ENCODE assay signal across 12 cellular contexts in the genomic region with DNA sequence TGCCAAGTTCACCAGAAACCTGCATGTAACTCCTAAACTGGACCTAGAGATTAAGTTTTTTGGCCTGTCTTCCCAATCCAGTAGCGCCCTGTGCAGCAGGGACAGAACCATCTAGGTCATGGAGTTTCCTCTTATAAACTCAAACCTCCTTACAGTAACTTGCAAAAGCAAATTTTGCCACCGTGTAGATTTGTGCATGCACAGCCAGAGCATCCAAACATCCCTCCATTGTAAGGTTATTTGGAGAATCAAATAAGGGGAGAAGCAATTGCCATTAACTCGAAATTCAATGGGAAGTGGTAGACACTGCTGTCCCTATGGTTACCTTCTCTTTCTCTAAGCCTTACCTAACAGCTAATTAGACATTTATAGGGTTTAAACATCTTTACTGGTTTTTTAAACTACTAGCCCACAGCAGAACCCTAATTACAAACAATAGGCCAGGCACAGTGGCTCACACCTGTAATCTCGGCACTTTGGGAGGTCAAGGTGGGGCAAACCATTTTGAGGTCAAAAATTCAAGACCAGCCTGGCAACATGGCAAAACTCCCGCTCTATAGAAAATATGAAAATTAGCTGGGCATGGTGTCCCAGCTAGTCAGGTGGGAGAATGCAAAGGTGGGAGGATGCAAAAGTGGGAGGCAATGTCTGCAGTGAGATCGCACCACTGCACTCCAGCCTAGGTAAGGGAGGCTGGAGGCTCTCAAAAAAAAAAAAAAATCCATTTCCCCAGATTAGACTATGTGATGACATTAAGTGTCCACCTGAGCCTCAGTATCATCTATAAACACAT. TPM values are rescaled to one million over a fixed set of nuclear protein-coding genes. Genes with fewer than 3 reads are reported as not detected.
DNase-seq lines count a peak whose midpoint lies in the region; ATAC-seq and TF ChIP-seq lines count a peak whose summit lies in the region.
"Had no signal": no experiment of that assay in that cellular context is flagged by ENCODE, and none has a peak within 500 bp of the region (broad histone marks: within the 10 kb centered on the region; RNA-seq: fewer than 3 reads in every experiment).

No MANE protein-coding gene starts in this region.

- no TSS peak for BruUV-seq in PC-9 (replicated peaks; lab: Mats Ljungman, UMichigan)

- H3K36me3 Mint-ChIP-seq in CD14-positive monocyte: peaks cover 65 to 70% of the 10 kb centered on the region in 2 donors
- peaks cover 85% of the 10 kb centered on the region for H3K36me3 Mint-ChIP-seq in effector memory CD8-positive, alpha-beta T cell (ENCODE audit: insufficient read depth)

- 59 to 61% methylated on average over 5 to 6 of the region's 6 CpGs for WGBS in transverse colon (ENCODE audit: low coverage in 1 of 2), 2 donors

- peaks cover 37% of the 10 kb centered on the region for H3K79me2 ChIP-seq in PC-9 (ENCODE audit: low read depth)

- no peak for TF ChIP-seq EP300 in transverse colon (IDR thresholded peaks at IDR 0.05; ENCODE audit: low read depth)

- in situ Hi-C loops in transverse colon (cut with MboI; ENCODE audit: low pct_ligation_motif_present in 1 of 4, low pct_unique_long_range_greater_than_20kb in 1 of 4, low sequenced_read_pairs in 3 of 4): no loop called here

- peaks cover 0 to 5% (median 0%) of the 10 kb centered on the region in 7 donors for H3K9me3 Mint-ChIP-seq in CD14-positive monocyte
- no peaks in the 10 kb centered on the region for H3K9me3 Mint-ChIP-seq in effector memory CD8-positive, alpha-beta T cell

- H3K36me3 ChIP-seq in PC-9 (ENCODE audit: low read depth) (peaks cover 45% of the 10 kb centered on the region), transverse colon (peaks cover 0 to 57% (median 24%) of the 10 kb centered on the region in 4 donors)

- peak overlapping the region; percentile 36; the same call in 1 of the 2 replicates for H3K27ac ChIP-seq in PC-9
- peak overlapping the region in 2 of 4 donors; percentile 14 to 23 for H3K27ac ChIP-seq in transverse colon

- H3K27me3 ChIP-seq in PC-9 (ENCODE audit: insufficient read depth, low read depth) (no peaks in the 10 kb centered on the region), transverse colon (no peaks in the 10 kb centered on the region)

- intact Hi-C loops in CD14-positive monocyte (cut with micrococcal nuclease) (loop anchor here in 1 of 2 donors (10.0 kb wide), 1 partner anchor 261 kb away; no protein-coding TSS in a partner anchor), PC-9 (cut with micrococcal nuclease; ENCODE audit: unreplicated experiment) (loop anchor here (10.0 kb wide), 1 partner anchor 261 kb away; no protein-coding TSS in a partner anchor), transverse colon (cut with DNase I; ENCODE audit: low total_unique reads) (no loop called here)

- TF ChIP-seq CTCF in CD14-positive monocyte (IDR thresholded peaks at IDR 0.05): no peak
- TF ChIP-seq CTCF in PC-9 (conservative IDR thresholded peaks at IDR 0.05): no peak; the same call in 1 of the 2 replicates
- no peak for TF ChIP-seq CTCF in transverse colon (IDR thresholded peaks at IDR 0.05)

- H3F3A ChIP-seq in PC-9 (ENCODE audit: insufficient read depth, low read depth): peaks cover 72% of the 10 kb centered on the region

- peaks cover 0 to 2% (median 0%) of the 10 kb centered on the region in 3 donors for H3K27me3 Mint-ChIP-seq in CD14-positive monocyte (ENCODE audit: low read depth in 3 of 3)
- H3K27me3 Mint-ChIP-seq in effector memory CD8-positive, alpha-beta T cell: no peaks in the 10 kb centered on the region

- H3K9me3 ChIP-seq in PC-9 (ENCODE audit: insufficient read depth, low read depth): no peaks in the 10 kb centered on the region
- no peaks in the 10 kb centered on the region for H3K9me3 ChIP-seq in transverse colon

- H3K4me3 ChIP-seq in PC-9 (no peak overlapping the region), transverse colon (no peak overlapping the region)
- H3K4me3 ChIP-seq: lung had no signal

- CTCF ChIA-PET in PC-9 (lab: Charles Lee): interaction anchor here (0.6 to 2.0 kb wide), 6 partner anchors 18 to 284 kb away, joined by 3 to 8 read pairs (median 6); no protein-coding TSS in a partner anchor

- ATAC-seq in effector memory CD8-positive, alpha-beta T cell (replicated peaks): no peak

- H3K27ac Mint-ChIP-seq in CD14-positive monocyte: peak overlapping the region in 4 of 7 donors; percentile 3 to 72 (median 55)
- H3K27ac Mint-ChIP-seq in effector memory CD8-positive, alpha-beta T cell: peak overlapping the region; percentile 44 to 99

- DNase-seq in CD14-positive monocyte (ENCODE audit: low spot score) (no peak), EL (peak; percentile 39), PC-9 (no peak), pons (ENCODE audit: low spot score) (no peak), NOMO-1 treated with DMSO at 0.1 percent for 48 hours (lab: John Stamatoyannopoulos, UW; ENCODE audit: unreplicated experiment) (no peak), transverse colon (no peak)
- DNase-seq in effector memory CD8-positive, alpha-beta T cell: no peak
- no peak for DNase-seq in effector CD8-positive, alpha-beta T cell (lab: John Stamatoyannopoulos, UW)
- DNase-seq: NCI-H2029, substantia nigra, T1000 had no signal

- POLR2A ChIA-PET in PC-9 (lab: Charles Lee; ENCODE audit: unreplicated experiment): interaction anchor here (0.6 kb wide), 2 partner anchors 33 to 475 kb away, joined by 7 to 11 read pairs; no protein-coding TSS in a partner anchor

- peaks cover 56% of the 10 kb centered on the region for H4K20me1 ChIP-seq in PC-9 (ENCODE audit: insufficient read depth)

- no peak overlapping the region for H3K4me3 Mint-ChIP-seq in CD14-positive monocyte
- H3K4me3 Mint-ChIP-seq in effector memory CD8-positive, alpha-beta T cell: peak overlapping the region; percentile 51 to 99

- no peak overlapping the region; the same call in 1 of the 2 replicates for H3K4me2 ChIP-seq in PC-9

- no peak overlapping the region for H2AFZ ChIP-seq in PC-9

- peaks cover 41% of the 10 kb centered on the region for H3K4me1 Mint-ChIP-seq in CD14-positive monocyte
- peaks cover 52 to 57% of the 10 kb centered on the region in 2 donors for H3K4me1 Mint-ChIP-seq in effector memory CD8-positive, alpha-beta T cell (ENCODE audit: low read depth in 2 of 2)

- H3K9me2 ChIP-seq in PC-9 (ENCODE audit: insufficient read depth): no peaks in the 10 kb centered on the region

- no peak for TF ChIP-seq POLR2A in transverse colon (IDR thresholded peaks at IDR 0.05)

- H3K4me1 ChIP-seq in PC-9 (replicated peaks; ENCODE audit: insufficient read depth) (peaks cover 27% of the 10 kb centered on the region), transverse colon (peaks cover 14 to 46% (median 21%) of the 10 kb centered on the region in 4 donors)

RNA-seq across cellular contexts. Expression of a gene that starts 6.6 kb away (rescaled TPM):
- 100 to 1,000 TPM; 511 to 531 TPM for polyA plus RNA-seq in CD14-positive monocyte
- total RNA-seq in PC-9 (2021) (796 and 1,103 TPM in 2 replicates), transverse colon (100 to 1,000 TPM; 183 to 783 (median 651) TPM)

Comparison
In these comparisons a context has a peak if more than half of its experiments do, and no peak if none do; other contexts are left out.
1. H3K4me3 Mint-ChIP-seq: peak in effector memory CD8-positive, alpha-beta T cell (2 of 2); none in CD14-positive monocyte (0 of 2).